Comparison of ENCODE assay signal across 10 cellular contexts in genomic region chr5:32182463-32183081, GRCh38. TPM values are rescaled to one million over a fixed set of nuclear protein-coding genes. Genes with fewer than 3 reads are reported as not detected.
A peak's percentile ranks its signal among the peaks of the same experiment; 100 is the strongest.
DNase-seq lines count a peak whose midpoint lies in the region; ATAC-seq, FAIRE-seq and TF ChIP-seq lines count a peak whose summit lies in the region.
"Had no signal": no experiment of that assay in that cellular context is flagged by ENCODE, and none has a peak within 500 bp of the region (broad histone marks: within the 10 kb centered on the region; RNA-seq: fewer than 3 reads in every experiment).

No MANE protein-coding gene starts in this region.

- no peaks in the 10 kb centered on the region for H3K36me3 ChIP-seq in HAP-1 (replicated peaks)
- H3K36me3 ChIP-seq: SJCRH30 had no signal

- peaks cover under 1% of the 10 kb centered on the region for H3K9me3 ChIP-seq in HAP-1

- no peak for FAIRE-seq in GM12892 (lab: Jason Lieb, UNC)

- H3K4me1 ChIP-seq in HAP-1 = no peaks in the 10 kb centered on the region; the same call in none of the 2 replicates
- H3K4me1 ChIP-seq: SJCRH30 had no signal

- H3K27me3 ChIP-seq in HAP-1 (ENCODE audit: low read depth) = no peaks in the 10 kb centered on the region
- H3K27me3 ChIP-seq: SJCRH30 had no signal

- H3K4me3 ChIP-seq in HAP-1 = no peak overlapping the region
- H3K4me3 ChIP-seq: SJCRH30 had no signal

- in situ Hi-C loops in HAP-1 (cut with MboI; ENCODE audit: low sequenced_read_pairs) = no loop called here

- DNase-seq in germinal center (ENCODE audit: low spot score) = peak; percentile 42
- DNase-seq in GM12892 (ENCODE audit: insufficient read length) = no peak
- no peak for DNase-seq in HAP-1 (ENCODE audit: low spot score in 2 of 2)
- no peak for DNase-seq in T1000 (lab: John Stamatoyannopoulos, UW)
- no peak for DNase-seq in putamen (ENCODE audit: low spot score)
- DNase-seq: mesenchymal stem cell, SJCRH30 had no signal

- peak; percentile 79 for ATAC-seq in GM18909 (IDR thresholded peaks at IDR 0.05; ENCODE audit: poor library complexity, unreplicated experiment)
- ATAC-seq in GM21619 (IDR thresholded peaks at IDR 0.05; ENCODE audit: unreplicated experiment) = peak; percentile 86
- peak; percentile 80 for ATAC-seq in HG03439 (IDR thresholded peaks at IDR 0.05; ENCODE audit: unreplicated experiment)

- no peak for TF ChIP-seq POLR2A in GM12892 (IDR thresholded peaks at IDR 0.05; ENCODE audit: low read depth, low read length)

RNA-seq across cellular contexts. Expression of gene GOLPH3, which starts 8.5 kb away (rescaled TPM):
- polyA plus RNA-seq in GM12892 (2012; ENCODE audit: missing spikeins) = 34.6 TPM
